ENCODE assay signal across 9 cellular contexts in the genomic region with DNA sequence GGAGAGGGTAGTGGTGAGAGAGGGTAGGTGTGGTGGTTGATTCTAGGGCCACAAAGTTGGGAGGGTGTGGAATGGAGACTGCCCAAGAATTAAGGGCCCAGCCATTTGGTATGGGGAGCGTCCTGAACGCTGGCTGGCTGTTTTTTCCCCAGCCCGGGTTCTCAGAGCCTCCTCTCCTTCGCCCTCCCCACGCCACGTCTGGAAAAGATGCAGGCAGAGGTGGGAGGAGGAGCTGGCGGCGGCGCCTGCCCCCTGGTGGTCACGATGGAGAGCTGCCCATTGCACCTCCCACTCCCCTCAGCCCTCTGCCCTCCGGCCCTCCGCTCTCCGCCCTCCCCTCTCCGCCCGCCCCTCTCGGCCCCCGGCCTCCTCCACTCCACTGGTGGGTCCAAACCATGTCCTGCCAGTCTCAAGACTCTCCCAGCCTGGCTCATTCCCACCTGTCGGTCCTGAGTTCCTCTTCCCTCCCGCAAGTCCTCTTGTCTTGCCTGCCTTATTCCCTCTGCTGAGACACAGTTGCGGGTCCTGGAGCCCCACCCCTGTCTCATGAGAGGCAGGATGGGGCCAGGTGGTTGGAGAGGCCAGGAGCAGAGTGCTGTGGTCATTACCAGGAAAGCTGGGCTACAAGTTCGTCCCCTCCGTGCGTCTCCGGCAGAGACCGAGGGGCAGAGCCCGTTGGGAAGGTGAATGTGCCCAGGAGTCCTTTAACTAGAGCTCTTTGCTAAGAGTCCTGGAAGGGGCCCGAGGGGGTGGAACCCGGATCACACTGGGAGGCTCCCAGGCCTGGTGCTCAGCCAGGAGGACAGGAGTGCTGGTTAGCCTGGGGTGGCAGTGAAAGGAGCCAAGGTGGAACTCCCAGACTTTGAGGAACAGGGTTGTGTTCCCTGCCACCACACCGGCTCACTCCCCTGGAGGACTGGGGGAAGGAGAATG. TPM values are rescaled to one million over a fixed set of nuclear protein-coding genes. Genes with fewer than 3 reads are reported as not detected.
DNase-seq lines count a peak whose midpoint lies in the region; ATAC-seq and TF ChIP-seq lines count a peak whose summit lies in the region.
"Had no signal": no experiment of that assay in that cellular context is flagged by ENCODE, and none has a peak within 500 bp of the region (broad histone marks: within the 10 kb centered on the region; RNA-seq: fewer than 3 reads in every experiment).

No MANE protein-coding gene starts in this region.

- DNase-seq in NCI-H1436 (lab: John Stamatoyannopoulos, UW) (peak; percentile 82), NCI-H1436 treated with DMSO at 0.1 percent for 48 hours (lab: John Stamatoyannopoulos, UW) (no peak), NCI-H1105 treated with DMSO at 0.1 percent for 48 hours (lab: John Stamatoyannopoulos, UW) (peak; percentile 72), T-helper 1 cell (peak; percentile 38 to 64 (median 56)), ascending aorta (ENCODE audit: low spot score in 2 of 2) (peak in 1 of 2 donors; percentile 79), right cardiac atrium (peak; percentile 69 to 89 (median 85))

- TF ChIP-seq CTCF in ascending aorta (IDR thresholded peaks at IDR 0.05): peak; percentile 91 to 92 (median 91)

- H3K9me3 ChIP-seq in ascending aorta (no peaks in the 10 kb centered on the region), right cardiac atrium (ENCODE audit: control insufficient read depth, low read length) (no peaks in the 10 kb centered on the region)

- H3K4me3 ChIP-seq in ascending aorta: peak overlapping the region; percentile 46 to 49
- H3K4me3 ChIP-seq in right cardiac atrium (ENCODE audit: low read length): no peak overlapping the region
- peak overlapping the region; percentile 35 for H3K4me3 ChIP-seq in rectal smooth muscle tissue (ENCODE audit: low read length)

- ATAC-seq in right cardiac atrium: peak; percentile 85 to 86
- no peak for ATAC-seq in HG02973 (IDR thresholded peaks at IDR 0.05; ENCODE audit: unreplicated experiment)

- no peaks in the 10 kb centered on the region for H3K27me3 ChIP-seq in ascending aorta
- H3K27me3 ChIP-seq in right cardiac atrium (ENCODE audit: control insufficient read depth, insufficient read depth): no peaks in the 10 kb centered on the region
- no peaks in the 10 kb centered on the region for H3K27me3 ChIP-seq in rectal smooth muscle tissue (ENCODE audit: control insufficient read depth, insufficient read depth, low read length)

- peaks cover 0 to 22% of the 10 kb centered on the region in 2 donors for H3K36me3 ChIP-seq in ascending aorta
- H3K36me3 ChIP-seq in rectal smooth muscle tissue (ENCODE audit: control insufficient read depth, insufficient read depth, low read length): no peaks in the 10 kb centered on the region

- 22% methylated on average over 29 of the region's 29 CpGs for WGBS in right cardiac atrium

- H3K4me1 ChIP-seq in ascending aorta: peaks cover 0 to 23% of the 10 kb centered on the region in 2 donors
- H3K4me1 ChIP-seq in right cardiac atrium (ENCODE audit: control insufficient read depth, insufficient read depth, low read length): peaks cover 4% of the 10 kb centered on the region
- no peaks in the 10 kb centered on the region for H3K4me1 ChIP-seq in rectal smooth muscle tissue (ENCODE audit: control insufficient read depth, insufficient read depth, low read length)

- intact Hi-C loops in ascending aorta (cut with DNase I): loop anchor here (1.0 to 2.0 kb wide), 2 partner anchors 22 to 268 kb away; a partner anchor contains a TSS
- intact Hi-C loops in right cardiac atrium (cut with DNase I): loop anchor here (2.0 to 5.0 kb wide), 4 partner anchors 57 to 267 kb away; a partner anchor contains a TSS

- peak overlapping the region; percentile 25 to 58 for H3K27ac ChIP-seq in ascending aorta
- no peak overlapping the region for H3K27ac ChIP-seq in right cardiac atrium (ENCODE audit: low read length)
- no peak overlapping the region for H3K27ac ChIP-seq in rectal smooth muscle tissue (ENCODE audit: low read depth, low read length)

- H3K9ac ChIP-seq in rectal smooth muscle tissue (ENCODE audit: low read length): no peak overlapping the region

RNA-seq across cellular contexts. Expression of a gene that starts 22.6 kb away (rescaled TPM):
- total RNA-seq in ascending aorta (22.0 TPM), right cardiac atrium (1 to 10 TPM; 4.5 to 7.2 (median 5.4) TPM)
- polyA plus RNA-seq in right cardiac atrium: 5.2 TPM

RNA-seq across cellular contexts. Expression of a gene that starts 36.9 kb away (rescaled TPM):
- total RNA-seq in ascending aorta: not detected
- 1 to 10 TPM in 1 of 4 donors, under 1 TPM in 2, not detected in 1; 0.51 to 2.9 (median 0.89) TPM for total RNA-seq in right cardiac atrium
- polyA plus RNA-seq in right cardiac atrium: 1.0 TPM
- total RNA-seq: subcutaneous adipose tissue had no signal

RNA-seq across cellular contexts. Expression of a gene that starts 56.3 kb away (rescaled TPM):
- total RNA-seq in ascending aorta (70.1 TPM), right cardiac atrium (10 to 100 TPM; 11.4 to 17.9 (median 12.6) TPM)
- 9.4 TPM for polyA plus RNA-seq in right cardiac atrium

Comparison
In these comparisons a context has a peak if more than half of its experiments do, and no peak if none do; other contexts are left out.
1. H3K27ac ChIP-seq: peak in ascending aorta (2 of 2); none in right cardiac atrium (single experiment) and rectal smooth muscle tissue (single experiment).